Comparison of ENCODE assay signal across 21 cellular contexts in the genomic region with DNA sequence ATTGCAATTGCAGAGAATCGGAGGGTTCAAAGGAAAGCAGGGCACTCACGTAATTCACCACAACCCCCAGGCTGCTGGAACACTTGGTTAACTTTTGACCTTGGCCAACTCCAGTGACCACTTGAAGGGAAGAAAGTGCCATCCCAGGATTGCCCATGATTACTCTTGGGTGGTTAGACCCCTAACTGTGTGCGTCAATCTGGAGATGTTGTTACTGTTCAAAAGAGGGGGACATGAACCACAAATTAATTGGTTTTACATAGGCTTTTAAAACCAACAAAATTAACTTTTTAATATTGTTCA. TPM values are rescaled to one million over a fixed set of nuclear protein-coding genes. Genes with fewer than 3 reads are reported as not detected.
DNase-seq lines count a peak whose midpoint lies in the region; ATAC-seq, FAIRE-seq and TF ChIP-seq lines count a peak whose summit lies in the region.
"Had no signal": no experiment of that assay in that cellular context is flagged by ENCODE, and none has a peak within 500 bp of the region (broad histone marks: within the 10 kb centered on the region; RNA-seq: fewer than 3 reads in every experiment).

No MANE protein-coding gene starts in this region.

- no peak overlapping the region for H4K8ac ChIP-seq in IMR-90 (ENCODE audit: low read depth in 2 of 2, low read length in 2 of 2)
- peak overlapping the region; percentile 69 for H4K8ac ChIP-seq in trophoblast cell (ENCODE audit: low read depth, low read length)

- no peak overlapping the region for H4K5ac ChIP-seq in IMR-90 (ENCODE audit: low read depth, low read length)

- H3F3A ChIP-seq in SU-DHL-6 (ENCODE audit: insufficient read depth), result peaks cover 77% of the 10 kb centered on the region

- H3K23ac ChIP-seq in IMR-90 (ENCODE audit: low read depth, low read length), result no peak overlapping the region
- no peak overlapping the region for H3K23ac ChIP-seq in trophoblast cell (ENCODE audit: low read length)

- H3K4me3 ChIP-seq in HepG2 (replicated peaks in 1 of 3; ENCODE audit: insufficient read depth in 1 of 3, low read depth in 2 of 3, low read length in 3 of 3) (peak overlapping the region in 1 of 3 experiments; percentile 10; a peak in 1 of 6 replicates), right lobe of liver (no peak overlapping the region), IMR-90 (ENCODE audit: insufficient read depth, low read depth, low read length) (no peak overlapping the region), SU-DHL-6 (ENCODE audit: insufficient read depth, low read length, poor library complexity, severe bottlenecking) (peak overlapping the region; percentile 10), trophoblast cell (ENCODE audit: low read depth, low read length) (no peak overlapping the region)
- H3K4me3 ChIP-seq: HAP-1 had no signal

- DNase-seq in HepG2 (ENCODE audit: low spot score) (no peak), right lobe of liver (no peak), IMR-90 (no peak), trophoblast cell (no peak), OCI-M1 (lab: John Stamatoyannopoulos, UW) (no peak), NCI-H1417 treated with DMSO at 0.1 percent for 48 hours (lab: John Stamatoyannopoulos, UW) (no peak)
- DNase-seq: C1 segment of cervical spinal cord; CD4-positive, CD25-positive, alpha-beta regulatory T cell; CD8-positive, alpha-beta memory T cell; COR-L47; DMS 273 treated with DMSO at 0.1 percent for 48 hours; DMS53; DND-41 had no signal

- POLR2A ChIA-PET in HepG2 (lab: Yijun Ruan, JAX), result interaction anchor here (0.8 to 2.2 kb wide), 8 partner anchors 13 to 93 kb away, joined by 3 to 17 read pairs (median 4); a partner anchor contains a TSS
- POLR2A ChIA-PET in IMR-90 (lab: Charles Lee; ENCODE audit: unreplicated experiment), result interaction anchor here (0.6 kb wide), 1 partner anchor 12 kb away, joined by 13 read pairs; no protein-coding TSS in a partner anchor

- peak overlapping the region; percentile 99 for H2BK12ac ChIP-seq in trophoblast cell (ENCODE audit: low read length)

- TF ChIP-seq EP300 in HepG2 (IDR thresholded peaks at IDR 0.05; ENCODE audit: low read depth in 2 of 2, low read length in 2 of 2) (no peak), HepG2 (CRISPR knock-in tag; IDR thresholded peaks at IDR 0.05; ENCODE audit: borderline replicate concordance) (no peak)

- no peak overlapping the region for H3K14ac ChIP-seq in IMR-90 (replicated peaks; ENCODE audit: low read depth, low read length)
- H3K14ac ChIP-seq in trophoblast cell (ENCODE audit: low read length), result peak overlapping the region; percentile 81

- H2BK5ac ChIP-seq in IMR-90 (ENCODE audit: low read depth, low read length, poor library complexity, severe bottlenecking) (no peak overlapping the region), trophoblast cell (ENCODE audit: low read depth, low read length, poor library complexity) (no peak overlapping the region)

- no peaks in the 10 kb centered on the region for H3K79me2 ChIP-seq in HepG2 (ENCODE audit: insufficient read depth, low read length)
- no peaks in the 10 kb centered on the region for H3K79me2 ChIP-seq in SU-DHL-6 (ENCODE audit: insufficient read depth, low read length)
- H3K79me2 ChIP-seq in trophoblast cell (ENCODE audit: control insufficient read depth, insufficient read depth, low read length, poor library complexity), result peaks cover 3% of the 10 kb centered on the region

- no peaks in the 10 kb centered on the region for H3K9me2 ChIP-seq in SU-DHL-6 (replicated peaks; ENCODE audit: insufficient read depth, low read length)

- H3K9ac ChIP-seq in HepG2 (ENCODE audit: insufficient read depth, low read depth, low read length), result peak overlapping the region; percentile 53; the same call in 1 of the 2 replicates
- H3K9ac ChIP-seq in IMR-90 (ENCODE audit: low read depth, low read length), result no peak overlapping the region
- H3K9ac ChIP-seq in SU-DHL-6 (ENCODE audit: low read length), result peak overlapping the region; percentile 61
- H3K9ac ChIP-seq in trophoblast cell (ENCODE audit: low read length), result no peak overlapping the region
- H3K9ac ChIP-seq: KMS-11 had no signal

- no peak for FAIRE-seq in HepG2 (lab: Jason Lieb, UNC)
- FAIRE-seq: G401.6, GM12892, H1 had no signal

- H3K9me3 ChIP-seq in HepG2 (ENCODE audit: low read length), result no peaks in the 10 kb centered on the region
- H3K9me3 ChIP-seq in right lobe of liver, result no peaks in the 10 kb centered on the region
- peaks cover 12% of the 10 kb centered on the region for H3K9me3 ChIP-seq in IMR-90 (ENCODE audit: control insufficient read depth, insufficient read depth, low read length)
- H3K9me3 ChIP-seq in SU-DHL-6 (ENCODE audit: insufficient read depth, low read length), result no peaks in the 10 kb centered on the region
- no peaks in the 10 kb centered on the region for H3K9me3 ChIP-seq in trophoblast cell (ENCODE audit: insufficient read depth, low read depth, low read length)
- H3K9me3 ChIP-seq: HAP-1 had no signal

- CTCF ChIA-PET in HepG2 (lab: Yijun Ruan, JAX; ENCODE audit: low intra/inter-chr PET ratio, low total read pairs), result no interaction called here
- CTCF ChIA-PET in IMR-90 (lab: Yijun Ruan, JAX), result no interaction called here

- no peaks in the 10 kb centered on the region for H3K27me3 ChIP-seq in HepG2 (ENCODE audit: control insufficient read depth in 1 of 2, insufficient read depth in 2 of 2, low read length in 2 of 2)
- no peaks in the 10 kb centered on the region for H3K27me3 ChIP-seq in right lobe of liver
- no peaks in the 10 kb centered on the region for H3K27me3 ChIP-seq in IMR-90 (ENCODE audit: control insufficient read depth, insufficient read depth, low read length)
- H3K27me3 ChIP-seq in SU-DHL-6 (ENCODE audit: low read length), result no peaks in the 10 kb centered on the region
- H3K27me3 ChIP-seq in trophoblast cell (ENCODE audit: insufficient read depth, low read length), result no peaks in the 10 kb centered on the region

- H3K4me1 ChIP-seq in HepG2 (ENCODE audit: insufficient read depth, low read length) (peaks cover 88% of the 10 kb centered on the region), right lobe of liver (peaks cover 0 to 24% (median 2%) of the 10 kb centered on the region in 4 donors), IMR-90 (ENCODE audit: control insufficient read depth, insufficient read depth, low read length) (no peaks in the 10 kb centered on the region; the same call in 1 of the 2 replicates), trophoblast cell (ENCODE audit: control insufficient read depth in 1 of 2, insufficient read depth in 2 of 2, low read length in 2 of 2) (peaks cover 17 to 25% of the 10 kb centered on the region in 2 experiments)
- H3K4me1 ChIP-seq: HAP-1 had no signal

- no peak overlapping the region for H3K4ac ChIP-seq in IMR-90 (ENCODE audit: low read depth, low read length)
- H3K4ac ChIP-seq in trophoblast cell (ENCODE audit: low read depth, low read length), result peak overlapping the region; percentile 49

- no peak overlapping the region for H2BK15ac ChIP-seq in IMR-90 (ENCODE audit: low read depth, low read length)

- TF ChIP-seq POLR2A in HepG2 (IDR thresholded peaks at IDR 0.05; ENCODE audit: insufficient read depth in 1 of 2, low read depth in 2 of 2, low read length in 2 of 2), result no peak
- TF ChIP-seq POLR2A in right lobe of liver (IDR thresholded peaks at IDR 0.05), result no peak
- TF ChIP-seq POLR2A in IMR-90 (IDR thresholded peaks at IDR 0.05; ENCODE audit: low read depth, low read length), result no peak

- TF ChIP-seq CTCF in HepG2 (CRISPR knock-in tag; IDR thresholded peaks at IDR 0.05), result no peak
- no peak for TF ChIP-seq CTCF in right lobe of liver (IDR thresholded peaks at IDR 0.05)
- no peak for TF ChIP-seq CTCF in IMR-90 (conservative IDR thresholded peaks at IDR 0.05; ENCODE audit: low read depth, low read length)
- no peak for TF ChIP-seq CTCF in SU-DHL-6 (IDR thresholded peaks at IDR 0.05; ENCODE audit: insufficient read depth, low read length, poor library complexity, severe bottlenecking)

- intact Hi-C loops in HepG2 (cut with micrococcal nuclease; ENCODE audit: unreplicated experiment), result loop anchor here (10.0 kb wide), 1 partner anchor 57 kb away; no protein-coding TSS in a partner anchor
- intact Hi-C loops in right lobe of liver (cut with DNase I), result no loop called here
- intact Hi-C loops in IMR-90 (cut with micrococcal nuclease), result no loop called here

- peak overlapping the region; percentile 59 for H3K4me2 ChIP-seq in HepG2 (ENCODE audit: low read depth, low read length)
- H3K4me2 ChIP-seq in IMR-90 (ENCODE audit: low read depth, low read length), result no peak overlapping the region
- H3K4me2 ChIP-seq in SU-DHL-6 (ENCODE audit: low read depth, low read length, poor library complexity, severe bottlenecking), result peak overlapping the region; percentile 53
- H3K4me2 ChIP-seq in trophoblast cell (ENCODE audit: low read length), result no peak overlapping the region
- H3K4me2 ChIP-seq: KMS-11 had no signal

- no peak overlapping the region for H2AK9ac ChIP-seq in IMR-90 (replicated peaks; ENCODE audit: low read depth, low read length, poor library complexity)

- H3K9me1 ChIP-seq in IMR-90 (ENCODE audit: insufficient read depth, low read length), result peaks cover 3% of the 10 kb centered on the region; the same call in 1 of the 2 replicates

- H3K27ac ChIP-seq in HepG2 (ENCODE audit: extremely low read length, insufficient read depth, low read length) (peak overlapping the region; percentile 78), right lobe of liver (peak overlapping the region in 1 of 3 donors; percentile 16), IMR-90 (ENCODE audit: insufficient read depth, low read length) (no peak overlapping the region), SU-DHL-6 (ENCODE audit: low read depth, low read length) (peak overlapping the region; percentile 95), trophoblast cell (ENCODE audit: low read depth, low read length) (no peak overlapping the region)
- H3K27ac ChIP-seq: 22Rv1, KMS-11 had no signal

- BruUV-seq in HepG2 (replicated peaks; lab: Mats Ljungman, UMichigan), result no TSS peak
- BruUV-seq in IMR-90 (replicated peaks; lab: Mats Ljungman, UMichigan), result no TSS peak

- in situ Hi-C loops in HepG2 (cut with HindIII; ENCODE audit: extremely low pct_ligation_motif_present, low pct_unique_long_range_greater_than_20kb), result no loop called here
- in situ Hi-C loops in IMR-90 (cut with MboI; ENCODE audit: low sequenced_read_pairs), result no loop called here

- H2AFZ ChIP-seq in HepG2 (ENCODE audit: low read length) (no peak overlapping the region), IMR-90 (replicated peaks; ENCODE audit: low read length, poor library complexity) (no peak overlapping the region), SU-DHL-6 (ENCODE audit: low read depth, low read length, severe bottlenecking) (no peak overlapping the region), trophoblast cell (ENCODE audit: insufficient read depth, low read length, poor library complexity) (peak overlapping the region; percentile 54)

- H2BK20ac ChIP-seq in IMR-90 (ENCODE audit: low read depth, low read length), result 0 out of 2 replicates have a peak overlapping the region, but pooled peaks have one; percentile 5

- H3K36me3 ChIP-seq in HepG2 (replicated peaks in 1 of 2; ENCODE audit: control insufficient read depth in 1 of 2, insufficient read depth in 2 of 2, low read length in 2 of 2), result no peaks in the 10 kb centered on the region
- no peaks in the 10 kb centered on the region for H3K36me3 ChIP-seq in right lobe of liver
- H3K36me3 ChIP-seq in IMR-90 (ENCODE audit: control insufficient read depth, insufficient read depth, low read length), result no peaks in the 10 kb centered on the region
- H3K36me3 ChIP-seq in SU-DHL-6 (ENCODE audit: low read length), result no peaks in the 10 kb centered on the region
- H3K36me3 ChIP-seq in trophoblast cell (ENCODE audit: control insufficient read depth in 1 of 2, insufficient read depth in 2 of 2, low read length in 2 of 2), result no peaks in the 10 kb centered on the region
- H3K36me3 ChIP-seq: HAP-1 had no signal

- no peak for ATAC-seq in HepG2
- ATAC-seq in right lobe of liver, result no peak
- ATAC-seq in IMR-90 (ENCODE audit: low read depth), result no peak
- ATAC-seq in HG03460 (IDR thresholded peaks at IDR 0.05; ENCODE audit: unreplicated experiment), result no peak

- H4K91ac ChIP-seq in IMR-90 (ENCODE audit: insufficient read depth, low read depth, low read length) (no peak overlapping the region), trophoblast cell (ENCODE audit: low read depth, low read length) (peak overlapping the region; percentile 92)

- 46% methylated on average over 3 of the region's 3 CpGs for WGBS in HepG2 (ENCODE audit: low lambda C conversion rate)
- WGBS in right lobe of liver (ENCODE audit: insufficient coverage, low coverage, low lambda C conversion rate, missing lambda C conversion rate), result 54% methylated on average over 2 of the region's 3 CpGs
- no CpG with 5 or more reads among the region's 3 CpGs for WGBS in IMR-90 (ENCODE audit: extremely low coverage in 2 of 2, insufficient read length in 1 of 2), 2 experiments
- no CpG with 5 or more reads among the region's 3 CpGs for WGBS in trophoblast cell (ENCODE audit: extremely low coverage, insufficient coverage, insufficient read length)

- H3K79me1 ChIP-seq in IMR-90 (ENCODE audit: low read depth in 1 of 2, low read length in 2 of 2), result no peaks in the 10 kb centered on the region
- peaks cover 28% of the 10 kb centered on the region for H3K79me1 ChIP-seq in trophoblast cell (ENCODE audit: low read length)

- no peak overlapping the region for H4K12ac ChIP-seq in trophoblast cell (ENCODE audit: low read depth, low read length)

- H2BK120ac ChIP-seq in IMR-90 (ENCODE audit: low read depth, low read length), result no peak overlapping the region
- peak overlapping the region; percentile 90 for H2BK120ac ChIP-seq in trophoblast cell (ENCODE audit: insufficient read depth, low read length, poor library complexity)

- H2AK5ac ChIP-seq in IMR-90 (ENCODE audit: low read depth, low read length) (no peak overlapping the region; the same call in 1 of the 2 replicates), trophoblast cell (ENCODE audit: low read length) (peak overlapping the region; percentile 93)

- H3K56ac ChIP-seq in IMR-90 (ENCODE audit: extremely low read depth, insufficient read depth, low read length), result no peak overlapping the region

- H3K18ac ChIP-seq in IMR-90 (ENCODE audit: low read depth, low read length), result no peak overlapping the region
- H3K18ac ChIP-seq in trophoblast cell (ENCODE audit: low read length), result no peak overlapping the region

- dilution Hi-C loops in IMR-90 (cut with HindIII; ENCODE audit: low sequenced_read_pairs, unreplicated experiment), result no loop called here

- no peaks in the 10 kb centered on the region for H4K20me1 ChIP-seq in HepG2 (ENCODE audit: insufficient read depth, low read length)
- H4K20me1 ChIP-seq in IMR-90 (ENCODE audit: insufficient read depth, low read length), result no peaks in the 10 kb centered on the region
- H4K20me1 ChIP-seq in SU-DHL-6 (ENCODE audit: low read depth, low read length), result no peaks in the 10 kb centered on the region

- TF ChIP-seq RAD21 in HepG2 (CRISPR knock-in tag; IDR thresholded peaks at IDR 0.05) (no peak), IMR-90 (IDR thresholded peaks at IDR 0.05; ENCODE audit: low read length) (no peak)

RNA-seq across cellular contexts. Expression of a gene that starts 50.1 kb away (rescaled TPM):
- 56.8 and 76.2 TPM in 2 replicates for total RNA-seq in HepG2 (2016; rRNA removed; fragmentation: Illumina TruSeq; extraction: Trizol)
- total RNA-seq in HepG2 (2016; cell fraction: cytosol; rRNA removed; fragmentation: Illumina TruSeq; extraction: Trizol; ENCODE audit: low read depth), result 30.2 and 36.5 TPM in 2 replicates
- total RNA-seq in HepG2 (2016; cell fraction: insoluble cytoplasmic fraction; rRNA removed; fragmentation: Illumina TruSeq; extraction: Trizol), result 56.0 and 74.0 TPM in 2 replicates
- total RNA-seq in HepG2 (2016; cell fraction: membrane; rRNA removed; fragmentation: Illumina TruSeq; extraction: Trizol), result 34.2 and 36.7 TPM in 2 replicates
- total RNA-seq in HepG2 (2016; cell fraction: nucleus; rRNA removed; fragmentation: Illumina TruSeq; extraction: Trizol), result 59.3 and 64.3 TPM in 2 replicates
- 25.0 and 35.0 TPM in 2 replicates for polyA plus RNA-seq in HepG2 (2011; rRNA removed)
- polyA plus RNA-seq in HepG2 (2011; cell fraction: cytosol; rRNA removed), result 17.2 and 18.9 TPM in 2 replicates
- polyA plus RNA-seq in HepG2 (2011; cell fraction: nucleus; rRNA removed), result 36.9 and 40.6 TPM in 2 replicates
- polyA plus RNA-seq in HepG2 (2012), result 22.6 and 26.9 TPM in 2 replicates
- 2.0 and 2.4 TPM in 2 replicates for polyA plus RNA-seq in HepG2 (2016; cell fraction: cytosol; fragmentation: Illumina TruSeq; extraction: Trizol; ENCODE audit: low read depth)
- 40.1 and 40.4 TPM in 2 replicates for polyA plus RNA-seq in HepG2 (2016; cell fraction: insoluble cytoplasmic fraction; fragmentation: Illumina TruSeq; extraction: Trizol; ENCODE audit: low read depth)
- polyA plus RNA-seq in HepG2 (2016; cell fraction: membrane; fragmentation: Illumina TruSeq; extraction: Trizol; ENCODE audit: low read depth), result 5.5 and 5.7 TPM in 2 replicates
- polyA plus RNA-seq in HepG2 (2016; cell fraction: nucleus; fragmentation: Illumina TruSeq; extraction: Trizol; ENCODE audit: insufficient read depth, low read depth), result 53.5 and 57.7 TPM in 2 replicates
- 49.8 and 56.6 TPM in 2 replicates for polyA minus RNA-seq in HepG2 (2011; rRNA and poly(A)+ RNA removed; ENCODE audit: low replicate concordance)
- 41.6 and 42.5 TPM in 2 replicates for polyA minus RNA-seq in HepG2 (2011; cell fraction: cytosol; rRNA and poly(A)+ RNA removed)
- polyA minus RNA-seq in HepG2 (2011; cell fraction: nucleus; rRNA and poly(A)+ RNA removed), result 75.8 and 76.3 TPM in 2 replicates
- 10 to 100 TPM; 11.2 to 15.1 (median 13.8) TPM for total RNA-seq in right lobe of liver
- total RNA-seq in IMR-90 (2012; rRNA removed), result 27.2 and 29.0 TPM in 2 replicates
- polyA plus RNA-seq in IMR-90 (2012; rRNA removed), result 8.1 and 8.8 TPM in 2 replicates
- polyA plus RNA-seq in IMR-90 (2012; cell fraction: cytosol; rRNA removed), result 2.7 and 2.8 TPM in 2 replicates
- polyA plus RNA-seq in IMR-90 (2012; cell fraction: nucleus; rRNA removed; ENCODE audit: low replicate concordance), result 5.1 and 16.2 TPM in 2 replicates
- 189 and 191 TPM in 2 replicates for polyA plus RNA-seq in trophoblast cell (2013)

Comparison
In these comparisons a context has a peak if more than half of its experiments do, and no peak if none do; other contexts are left out.
1. H3K27ac ChIP-seq: peak in HepG2 (single experiment) and SU-DHL-6 (single experiment); none in IMR-90 (single experiment) and trophoblast cell (single experiment).
2. H3K4me2 ChIP-seq: peak in HepG2 (single experiment) and SU-DHL-6 (single experiment); none in IMR-90 (single experiment) and trophoblast cell (single experiment).
3. H3K9ac ChIP-seq: peak in HepG2 (single experiment) and SU-DHL-6 (single experiment); none in IMR-90 (single experiment) and trophoblast cell (single experiment).